Comparison of ENCODE assay signal across 8 cellular contexts in the genomic region with DNA sequence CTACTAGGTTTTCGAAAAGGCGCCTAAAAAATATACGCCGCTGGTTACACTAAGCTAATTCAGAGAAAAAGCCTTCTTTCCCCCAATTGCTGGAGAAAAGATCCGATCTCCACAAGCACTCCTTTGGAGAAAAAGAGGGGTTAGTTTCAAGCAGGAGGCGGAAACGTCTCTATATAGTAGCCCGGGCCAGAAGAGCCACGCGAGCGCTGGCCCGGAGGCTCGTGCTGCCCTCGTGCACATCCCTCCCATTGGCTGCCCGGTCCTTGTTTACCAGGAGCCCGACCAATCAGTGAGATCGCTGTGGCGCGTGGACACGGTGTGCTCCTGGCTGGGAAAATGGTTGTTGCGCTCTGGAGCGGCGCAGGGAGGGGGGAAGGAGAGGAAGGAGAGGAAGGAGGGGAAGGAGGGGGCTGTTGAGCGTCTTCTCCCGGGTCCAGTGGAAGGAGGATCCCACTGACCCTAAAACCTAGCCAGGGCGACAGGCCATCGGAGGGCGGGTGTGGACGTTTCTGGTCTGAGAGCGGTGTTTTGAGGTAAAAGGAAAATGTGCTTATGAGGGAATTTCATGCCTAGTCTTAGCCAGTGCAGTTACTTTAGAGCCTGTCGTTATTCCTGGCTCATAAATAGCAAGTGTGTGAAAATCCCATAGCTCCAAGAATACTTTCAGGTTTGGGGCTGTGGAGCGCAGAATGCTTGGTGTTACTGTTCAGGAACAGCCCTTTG. TPM values are rescaled to one million over a fixed set of nuclear protein-coding genes. Genes with fewer than 3 reads are reported as not detected.
A peak's percentile ranks its signal among the peaks of the same experiment; 100 is the strongest.
DNase-seq lines count a peak whose midpoint lies in the region; ATAC-seq and TF ChIP-seq lines count a peak whose summit lies in the region.

A gene with protein sequence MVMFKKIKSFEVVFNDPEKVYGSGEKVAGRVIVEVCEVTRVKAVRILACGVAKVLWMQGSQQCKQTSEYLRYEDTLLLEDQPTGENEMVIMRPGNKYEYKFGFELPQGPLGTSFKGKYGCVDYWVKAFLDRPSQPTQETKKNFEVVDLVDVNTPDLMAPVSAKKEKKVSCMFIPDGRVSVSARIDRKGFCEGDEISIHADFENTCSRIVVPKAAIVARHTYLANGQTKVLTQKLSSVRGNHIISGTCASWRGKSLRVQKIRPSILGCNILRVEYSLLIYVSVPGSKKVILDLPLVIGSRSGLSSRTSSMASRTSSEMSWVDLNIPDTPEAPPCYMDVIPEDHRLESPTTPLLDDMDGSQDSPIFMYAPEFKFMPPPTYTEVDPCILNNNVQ (minus strand): TSS at position 147 of the 723 bp plus-strand sequence. CDS start 313 bp downstream, outside the sequence.

- TF ChIP-seq POLR2A in Peyer's patch (IDR thresholded peaks at IDR 0.05): peak; percentile 99
- TF ChIP-seq POLR2A in erythroblast (IDR thresholded peaks at IDR 0.05; ENCODE audit: low read length): peak; percentile 99

- peaks cover 31% of the 10 kb centered on the region for H3K36me3 Mint-ChIP-seq in activated T-cell treated with anti-CD3 and anti-CD28 coated beads, Interleukin-2, amount 50 U/mL, for 4 hours (ENCODE audit: insufficient read depth)

- H3K4me1 ChIP-seq in Peyer's patch: peaks cover 0 to 40% (median 12%) of the 10 kb centered on the region in 4 donors

- H3K27me3 ChIP-seq in Peyer's patch: no peaks in the 10 kb centered on the region

- no peak for TF ChIP-seq CTCF in Peyer's patch (IDR thresholded peaks at IDR 0.05)

- ATAC-seq in GM21723 (IDR thresholded peaks at IDR 0.05; ENCODE audit: unreplicated experiment): peak; percentile 87
- peak; percentile 91 to 92 for ATAC-seq in activated T-cell treated with anti-CD3 and anti-CD28 coated beads, Interleukin-2, amount 50 U/mL, for 4 hours

- H3K9me3 ChIP-seq in KOPT-K1 (ENCODE audit: insufficient read depth, low read length, poor library complexity, severe bottlenecking) (no peaks in the 10 kb centered on the region), Peyer's patch (no peaks in the 10 kb centered on the region)

- H3K4me3 Mint-ChIP-seq in activated T-cell treated with anti-CD3 and anti-CD28 coated beads, Interleukin-2, amount 50 U/mL, for 4 hours: peak within 1 kb of the TSS; percentile 85

- H3K36me3 ChIP-seq in KOPT-K1 (ENCODE audit: insufficient read depth, low read length): peaks cover 29% of the 10 kb centered on the region
- H3K36me3 ChIP-seq in Peyer's patch: peaks cover 4 to 34% (median 5%) of the 10 kb centered on the region in 3 donors

- H3K27me3 Mint-ChIP-seq in activated T-cell treated with anti-CD3 and anti-CD28 coated beads, Interleukin-2, amount 50 U/mL, for 4 hours (ENCODE audit: low read depth): no peaks in the 10 kb centered on the region

- no peaks in the 10 kb centered on the region for H3K9me3 Mint-ChIP-seq in activated T-cell treated with anti-CD3 and anti-CD28 coated beads, Interleukin-2, amount 50 U/mL, for 4 hours

- H3K4me3 ChIP-seq in Peyer's patch: peak within 1 kb of the TSS; percentile 66 to 83 (median 72)

- DNase-seq in DMS53 (lab: John Stamatoyannopoulos, UW) (peak; percentile 99), Peyer's patch (peak; percentile 98 to 100 (median 99)), erythroblast (lab: John Stamatoyannopoulos, UW) (peak; percentile 98), mucosa of gallbladder (ENCODE audit: low spot score) (peak; percentile 99)
- DNase-seq in activated T-cell treated with anti-CD3 and anti-CD28 coated beads, Interleukin-2, amount 50 U/mL, for 4 hours: peak; percentile 79
- peak; percentile 94 for DNase-seq in stimulated activated CD8-positive, alpha-beta memory T cell treated with anti-CD3 and anti-CD28 coated beads, Interleukin-4, amount 100 ng/mL, for 24 hours (ENCODE audit: low read depth)

- H3K27ac ChIP-seq in KOPT-K1 (ENCODE audit: low read depth, low read length, poor library complexity, severe bottlenecking): peak within 1 kb of the TSS; percentile 90
- H3K27ac ChIP-seq in Peyer's patch: peak within 1 kb of the TSS; percentile 94 to 99 (median 98)

- H3K4me1 Mint-ChIP-seq in activated T-cell treated with anti-CD3 and anti-CD28 coated beads, Interleukin-2, amount 50 U/mL, for 4 hours (ENCODE audit: low read depth): peaks cover 72% of the 10 kb centered on the region

RNA-seq across cellular contexts. Expression of the gene that starts here (rescaled TPM):
- total RNA-seq in Peyer's patch (1,000 to 10,000 TPM in 2 of 4 donors, 100 to 1,000 TPM in 2; 313 to 1,366 (median 694) TPM), mucosa of gallbladder (446 TPM)
- total RNA-seq in activated T-cell treated with anti-CD3 and anti-CD28 coated beads, Interleukin-2, amount 50 U/mL, for 4 hours: 10 to 100 TPM; 68.9 to 91.0 (median 83.7) TPM

Comparison
In these comparisons a context has a peak if more than half of its experiments do, and no peak if none do; other contexts are left out.
1. Peak in every context shown above with its lines: DNase-seq, ATAC-seq, H3K4me3 ChIP-seq and H3K27ac ChIP-seq.